Comparison of ENCODE assay signal across 14 cellular contexts in the genomic region with DNA sequence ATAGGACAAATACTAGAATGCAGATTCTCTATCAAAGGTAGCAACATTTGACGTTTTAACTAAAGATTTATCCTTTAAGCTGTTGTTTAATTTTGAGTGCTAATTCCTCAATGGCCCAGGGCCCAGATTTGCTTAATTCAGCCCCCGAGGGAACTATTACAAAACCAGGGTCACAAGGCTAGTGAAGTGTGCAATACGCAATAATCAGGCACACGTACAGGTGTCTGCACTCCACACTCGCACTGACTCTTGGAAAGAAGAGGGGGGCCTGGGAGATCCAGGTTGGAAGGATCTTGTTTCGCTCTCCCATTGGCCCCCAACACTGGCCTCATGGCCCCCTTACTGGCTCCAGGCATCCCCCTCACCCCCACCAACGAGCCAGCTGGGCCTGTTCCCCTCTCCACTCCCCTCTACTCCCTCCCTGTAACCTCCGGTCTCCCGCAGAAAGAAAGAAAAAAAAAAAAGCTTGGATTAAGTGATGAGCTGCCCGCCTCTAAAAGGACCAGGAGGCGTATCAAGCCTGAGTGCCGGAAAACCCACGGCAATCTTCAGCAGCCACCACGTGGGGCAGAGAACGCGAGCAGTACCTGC. TPM values are rescaled to one million over a fixed set of nuclear protein-coding genes. Genes with fewer than 3 reads are reported as not detected.
DNase-seq lines count a peak whose midpoint lies in the region; ATAC-seq, FAIRE-seq and TF ChIP-seq lines count a peak whose summit lies in the region.
"Had no signal": no experiment of that assay in that cellular context is flagged by ENCODE, and none has a peak within 500 bp of the region (broad histone marks: within the 10 kb centered on the region; RNA-seq: fewer than 3 reads in every experiment).

No MANE protein-coding gene starts in this region.

- no peak overlapping the region for H3K23ac ChIP-seq in H1 (ENCODE audit: insufficient read length)

- no peaks in the 10 kb centered on the region for H3K4me1 Mint-ChIP-seq in stimulated activated memory B cell treated with anti-CD40 and anti-IgM and Interleukin-4, amounts not matched to agents 10 μg/mL and 1 μg/mL and 100 μg/mL, for 72 hours

- no peaks in the 10 kb centered on the region for H3K36me3 Mint-ChIP-seq in stimulated activated memory B cell treated with anti-CD40 and anti-IgM and Interleukin-4, amounts not matched to agents 10 μg/mL and 1 μg/mL and 100 μg/mL, for 72 hours

- H2AK5ac ChIP-seq in H1 (ENCODE audit: low read depth, low read length), result no peak overlapping the region

- no peak overlapping the region; the same call in 1 of the 2 replicates for H2BK12ac ChIP-seq in H1 (ENCODE audit: low read depth, low read length)

- no peak overlapping the region for H3K27ac ChIP-seq in BLaER1
- H3K27ac ChIP-seq in H1 (ENCODE audit: low read depth, low read length), result no peak overlapping the region
- no peak overlapping the region for H3K27ac ChIP-seq in mesodermal cell (ENCODE audit: low read depth, low read length, severe bottlenecking)

- no peak overlapping the region for H2BK120ac ChIP-seq in H1 (replicated peaks; ENCODE audit: low read depth, low read length)

- no peak for DNase-seq in MG63
- DNase-seq in H1 (ENCODE audit: low read depth in 1 of 2, low spot score in 2 of 2), result no peak
- DNase-seq in central memory CD4-positive, alpha-beta T cell, result no peak
- DNase-seq in posterior cingulate gyrus, result no peak
- DNase-seq in AML-193 (lab: John Stamatoyannopoulos, UW), result no peak
- DNase-seq: activated gamma-delta T cell; hippocampal formation; NCI-H1048; stimulated activated CD4-positive, alpha-beta T cell treated with anti-CD3 and anti-CD28 coated beads, Interleukin-4, amount 100 ng/mL, for 4 hours had no signal

- H3K23me2 ChIP-seq in H1 (ENCODE audit: low read depth, low read length), result peaks cover 9% of the 10 kb centered on the region; the same call in 1 of the 2 replicates

- no peaks in the 10 kb centered on the region for H3K9me3 Mint-ChIP-seq in stimulated activated memory B cell treated with anti-CD40 and anti-IgM and Interleukin-4, amounts not matched to agents 10 μg/mL and 1 μg/mL and 100 μg/mL, for 72 hours
- H3K9me3 Mint-ChIP-seq: nephron progenitor cell had no signal

- no peak for TF ChIP-seq CTCF in H1 (IDR thresholded peaks at IDR 0.05; ENCODE audit: control extremely low read depth in 1 of 3, insufficient read depth in 1 of 3, low read depth in 1 of 3, low read length in 3 of 3)

- H3K9me3 ChIP-seq in BLaER1 (no peaks in the 10 kb centered on the region), MG63 (no peaks in the 10 kb centered on the region), H1 (ENCODE audit: insufficient read depth in 2 of 2, low read depth in 1 of 2, low read length in 1 of 2) (no peaks in the 10 kb centered on the region), mesodermal cell (ENCODE audit: control insufficient read depth, low read length) (no peaks in the 10 kb centered on the region)

- no peaks in the 10 kb centered on the region for H3K4me1 ChIP-seq in BLaER1
- H3K4me1 ChIP-seq in H1 (replicated peaks in 1 of 4; ENCODE audit: control insufficient read depth in 3 of 4, insufficient read depth in 4 of 4, low read length in 3 of 4), result peaks cover 3 to 11% (median 8%) of the 10 kb centered on the region in 4 experiments; a peak in 6 of 7 replicates
- peaks cover 5% of the 10 kb centered on the region for H3K4me1 ChIP-seq in mesodermal cell (ENCODE audit: control insufficient read depth, insufficient read depth, low read length, poor library complexity, severe bottlenecking)

- no peak overlapping the region for H2BK20ac ChIP-seq in H1 (ENCODE audit: low read length)

- no peaks in the 10 kb centered on the region for H3K79me2 ChIP-seq in H1 (ENCODE audit: control insufficient read depth in 1 of 2, insufficient read depth in 2 of 2, low read length in 2 of 2)

- intact Hi-C loops in posterior cingulate gyrus (cut with DNase I), result no loop called here

- FAIRE-seq in H1 (lab: Jason Lieb, UNC), result no peak
- FAIRE-seq: GM12892 had no signal

- no peak overlapping the region for H3K9ac ChIP-seq in BLaER1
- H3K9ac ChIP-seq in H1 (replicated peaks in 1 of 4; ENCODE audit: extremely low read depth in 1 of 4, low read depth in 3 of 4, low read length in 3 of 4), result no peak overlapping the region; a peak in 1 of 7 replicates

- no peak overlapping the region for H4K91ac ChIP-seq in H1 (replicated peaks; ENCODE audit: insufficient read length, low read length)

- no peak for TF ChIP-seq POLR2A in H1 (IDR thresholded peaks at IDR 0.05; ENCODE audit: control extremely low read depth in 1 of 2, low read depth in 2 of 2, low read length in 2 of 2)

- H2BK5ac ChIP-seq in H1 (ENCODE audit: low read depth, low read length), result no peak overlapping the region

- H3K4ac ChIP-seq in H1 (replicated peaks; ENCODE audit: insufficient read length, low read depth, low read length), result no peak overlapping the region

- WGBS in H1 (ENCODE audit: extremely low coverage in 1 of 2, insufficient coverage in 1 of 2, insufficient read length in 1 of 2, insufficient replicate concordance in 2 of 2, low coverage in 1 of 2, low lambda C conversion rate in 2 of 2, missing lambda C conversion rate in 1 of 2), 2 experiments, result 24% methylated on average over 16 of the region's 16 CpGs; no CpG with 5 or more reads in 1 of the 2 experiments
- WGBS in mesodermal cell (ENCODE audit: insufficient coverage in 2 of 2), 2 experiments, result 3 to 15% methylated on average over 7 to 11 of the region's 16 CpGs

- H3K4me2 ChIP-seq in BLaER1 (peak overlapping the region; percentile 77), H1 (ENCODE audit: insufficient read depth in 1 of 2, low read depth in 2 of 2, low read length in 2 of 2) (peak overlapping the region; percentile 68 to 79)

- TF ChIP-seq EP300 in H1 (IDR thresholded peaks at IDR 0.05; ENCODE audit: borderline replicate concordance in 1 of 2, low read depth in 2 of 2, low read length in 2 of 2), result no peak

- H4K5ac ChIP-seq in H1 (ENCODE audit: insufficient read length, low read depth, low read length), result peak overlapping the region; percentile 3

- H3K14ac ChIP-seq in H1 (ENCODE audit: insufficient read length), result no peak overlapping the region

- H3K36me3 ChIP-seq in BLaER1 (no peaks in the 10 kb centered on the region), MG63 (no peaks in the 10 kb centered on the region), H1 (ENCODE audit: control insufficient read depth in 2 of 4, insufficient read depth in 4 of 4, low read length in 3 of 4) (no peaks in the 10 kb centered on the region), mesodermal cell (ENCODE audit: control insufficient read depth, insufficient read depth, low read length) (no peaks in the 10 kb centered on the region)

- H4K20me1 ChIP-seq in BLaER1 (no peaks in the 10 kb centered on the region), H1 (replicated peaks in 1 of 2; ENCODE audit: control insufficient read depth in 1 of 2, insufficient read depth in 2 of 2, low read length in 2 of 2) (no peaks in the 10 kb centered on the region)

- H3K4me3 Mint-ChIP-seq in stimulated activated memory B cell treated with anti-CD40 and anti-IgM and Interleukin-4, amounts not matched to agents 10 μg/mL and 1 μg/mL and 100 μg/mL, for 72 hours, result no peak overlapping the region
- H3K4me3 Mint-ChIP-seq: nephron progenitor cell had no signal

- H2BK15ac ChIP-seq in H1 (ENCODE audit: low read length), result no peak overlapping the region

- no peak for ATAC-seq in stimulated activated memory B cell treated with anti-CD40 and anti-IgM and Interleukin-4, amounts not matched to agents 10 μg/mL and 1 μg/mL and 100 μg/mL, for 72 hours

- H3K27ac Mint-ChIP-seq in stimulated activated memory B cell treated with anti-CD40 and anti-IgM and Interleukin-4, amounts not matched to agents 10 μg/mL and 1 μg/mL and 100 μg/mL, for 72 hours, result no peak overlapping the region
- H3K27ac Mint-ChIP-seq: nephron progenitor cell had no signal

- CTCF ChIA-PET in H1 (lab: Charles Lee; ENCODE audit: partially characterized antibody), result interaction anchor here (0.6 to 7.7 kb wide), 10 partner anchors 13 to 510 kb away, joined by 3 to 55 read pairs (median 4); no protein-coding TSS in a partner anchor

- 0 out of 2 replicates have a peak overlapping the region, but pooled peaks have one; percentile 66 for H2AFZ ChIP-seq in H1 (ENCODE audit: low read length)

- no peak for TF ChIP-seq RAD21 in H1 (IDR thresholded peaks at IDR 0.05 in 1 of 2, conservative IDR thresholded peaks at IDR 0.05 in 1 of 2; ENCODE audit: low read depth in 2 of 2, low read length in 2 of 2)

- H3K27me3 ChIP-seq in BLaER1 (peaks cover 68% of the 10 kb centered on the region), MG63 (no peaks in the 10 kb centered on the region), H1 (replicated peaks in 1 of 4; ENCODE audit: control insufficient read depth in 3 of 4, extremely low read depth in 1 of 4, insufficient read depth in 3 of 4, low read length in 3 of 4) (peaks cover 32 to 65% (median 51%) of the 10 kb centered on the region in 4 experiments)

- POLR2A ChIA-PET in H1 (lab: Charles Lee; ENCODE audit: partially characterized antibody), result no interaction called here

- H4K8ac ChIP-seq in H1 (ENCODE audit: extremely low read depth, insufficient read depth, low read length), result no peak overlapping the region; the same call in 1 of the 2 replicates

- H3K27me3 Mint-ChIP-seq in stimulated activated memory B cell treated with anti-CD40 and anti-IgM and Interleukin-4, amounts not matched to agents 10 μg/mL and 1 μg/mL and 100 μg/mL, for 72 hours, result peaks cover 7% of the 10 kb centered on the region

- H3K4me3 ChIP-seq in BLaER1 (peak overlapping the region; percentile 56), MG63 (peak overlapping the region; percentile 38), H1 (ENCODE audit: extremely low read depth in 1 of 4, insufficient read depth in 2 of 4, low read depth in 3 of 4, low read length in 4 of 4) (peak overlapping the region; percentile 46 to 74 (median 62)), mesodermal cell (ENCODE audit: extremely low read depth, insufficient read depth, low read length, poor library complexity, severe bottlenecking) (peak overlapping the region; percentile 28)

- H3K56ac ChIP-seq in H1 (replicated peaks; ENCODE audit: insufficient read length, low read depth, low read length), result no peak overlapping the region

- no peaks in the 10 kb centered on the region for H3K79me1 ChIP-seq in H1 (ENCODE audit: low read depth, low read length)

- peak overlapping the region; percentile 88 for H3K18ac ChIP-seq in H1 (ENCODE audit: extremely low read depth, low read length)

RNA-seq across cellular contexts. Expression of a gene that starts 2.2 kb away (rescaled TPM):
- 2.8 and 11.7 TPM in 2 replicates for total RNA-seq in MG63 (2014; rRNA removed; shearing (Covaris generic); ENCODE audit: low replicate concordance)
- total RNA-seq in H1 (2021; fragmentation: NEBNext Ultra II Directional; extraction: Animal tissue kit (Norgen Biotek cat#: 25700)), result 0.32 and 0.36 TPM in 2 replicates
- polyA plus RNA-seq in H1 (2011; rRNA removed), result 0.29 and 0.46 TPM in 2 replicates
- 0.27 TPM for polyA plus RNA-seq in H1 (2011; cell fraction: cytosol; rRNA removed)
- polyA plus RNA-seq in H1 (2011; cell fraction: nucleus; rRNA removed), result 0.58 TPM
- polyA plus RNA-seq in H1 (2012, experiment 1 of 2), result 0.22 to 0.77 TPM (median 0.49 TPM) in 4 replicates
- polyA plus RNA-seq in H1 (2012, experiment 2 of 2), result 0.18 TPM
- 0.22 TPM for polyA plus RNA-seq in H1 (2013, experiment 1 of 2)
- 0.22 TPM for polyA plus RNA-seq in H1 (2013, experiment 2 of 2)
- polyA minus RNA-seq in H1 (2011; rRNA and poly(A)+ RNA removed), result 0.32 TPM in 2 replicates
- polyA minus RNA-seq in H1 (2011; cell fraction: cytosol; rRNA and poly(A)+ RNA removed), result not detected
- 1.5 TPM for polyA minus RNA-seq in H1 (2011; cell fraction: nucleus; rRNA and poly(A)+ RNA removed)
- polyA plus RNA-seq in mesodermal cell (2013, experiment 1 of 2), result 0.41 TPM
- polyA plus RNA-seq in mesodermal cell (2013, experiment 2 of 2), result 0.15 TPM
